In genomic region chr11:7592706-7593105, GRCh38 we compare ENCODE assay signal across 13 cellular contexts.
DNase-seq lines count a peak whose midpoint lies in the region; ATAC-seq, FAIRE-seq and TF ChIP-seq lines count a peak whose summit lies in the region.
"Had no signal": no experiment of that assay in that cellular context is flagged by ENCODE, and none has a peak within 500 bp of the region (broad histone marks: within the 10 kb centered on the region; RNA-seq: fewer than 3 reads in every experiment).

No MANE protein-coding gene starts in this region.

- H4K20me1 ChIP-seq in keratinocyte (ENCODE audit: control insufficient read depth, extremely low read depth, insufficient read depth, low read length) = no peaks in the 10 kb centered on the region

- no peaks in the 10 kb centered on the region for H3K27me3 ChIP-seq in breast epithelium
- no peaks in the 10 kb centered on the region for H3K27me3 ChIP-seq in keratinocyte (ENCODE audit: control insufficient read depth, extremely low read depth, insufficient read depth, low read length)
- H3K27me3 ChIP-seq in upper lobe of right lung = no peaks in the 10 kb centered on the region
- no peaks in the 10 kb centered on the region for H3K27me3 ChIP-seq in brain microvascular endothelial cell (replicated peaks)
- H3K27me3 ChIP-seq: ascending aorta, SJSA1 had no signal

- H3K27ac ChIP-seq in breast epithelium = peak overlapping the region; percentile 84 to 88
- no peak overlapping the region for H3K27ac ChIP-seq in keratinocyte (ENCODE audit: control insufficient read depth, insufficient read depth, low read length)
- peak overlapping the region; percentile 47 for H3K27ac ChIP-seq in upper lobe of right lung
- no peak overlapping the region for H3K27ac ChIP-seq in brain microvascular endothelial cell
- H3K27ac ChIP-seq: SJSA1 had no signal

- H3K4me1 ChIP-seq in breast epithelium (peaks cover 4 to 26% of the 10 kb centered on the region in 2 donors), keratinocyte (ENCODE audit: control insufficient read depth, extremely low read depth, insufficient read depth, low read length) (peaks cover 59% of the 10 kb centered on the region), upper lobe of right lung (peaks cover 47% of the 10 kb centered on the region)
- H3K4me1 ChIP-seq: SJSA1 had no signal

- H3K9me1 ChIP-seq in keratinocyte (ENCODE audit: control insufficient read depth, extremely low read depth, insufficient read depth, low read length) = no peaks in the 10 kb centered on the region

- peaks cover 12% of the 10 kb centered on the region for H3K36me3 Mint-ChIP-seq in activated naive CD8-positive, alpha-beta T cell
- no peaks in the 10 kb centered on the region for H3K36me3 Mint-ChIP-seq in activated naive CD8-positive, alpha-beta T cell treated with anti-CD3 and anti-CD28 coated beads, Interleukin-2, amount 50 U/mL, for 24 hours (ENCODE audit: low read depth)

- H3K4me2 ChIP-seq in keratinocyte (ENCODE audit: control insufficient read depth, extremely low read depth, insufficient read depth, low read depth, low read length) = peak overlapping the region; percentile 35

- no peaks in the 10 kb centered on the region for H3K9me3 ChIP-seq in breast epithelium
- no peaks in the 10 kb centered on the region for H3K9me3 ChIP-seq in keratinocyte (ENCODE audit: control insufficient read depth, low read depth, low read length)
- no peaks in the 10 kb centered on the region for H3K9me3 ChIP-seq in upper lobe of right lung
- H3K9me3 ChIP-seq: ascending aorta, SJSA1 had no signal

- H3K4me3 ChIP-seq in breast epithelium = no peak overlapping the region
- H3K4me3 ChIP-seq in keratinocyte (ENCODE audit: control insufficient read depth in 2 of 3, extremely low read depth in 1 of 3, insufficient read depth in 2 of 3, low read depth in 1 of 3, low read length in 3 of 3) = no peak overlapping the region
- no peak overlapping the region for H3K4me3 ChIP-seq in upper lobe of right lung
- no peak overlapping the region for H3K4me3 ChIP-seq in brain microvascular endothelial cell (ENCODE audit: low read depth, low read length)
- H3K4me3 ChIP-seq: ascending aorta, SJSA1 had no signal

- no peak overlapping the region for H2AFZ ChIP-seq in keratinocyte (ENCODE audit: control insufficient read depth, low read length)

- DNase-seq in activated naive CD8-positive, alpha-beta T cell treated with anti-CD3 and anti-CD28 coated beads, Interleukin-2, amount 50 U/mL, for 24 hours = no peak
- DNase-seq in breast epithelium (ENCODE audit: low spot score in 2 of 2) (peak in 1 of 2 donors; percentile 74), keratinocyte (ENCODE audit: low read depth, low spot score) (no peak), upper lobe of right lung (peak; percentile 80), AG08396 (ENCODE audit: low spot score) (no peak), SHP77 treated with DMSO at 0.1 percent for 48 hours (lab: John Stamatoyannopoulos, UW) (no peak), brain microvascular endothelial cell (no peak)
- DNase-seq: activated CD4-positive, alpha-beta T cell treated with anti-CD3 and anti-CD28 coated beads, Interleukin-2, amount 50 U/mL, for 4 hours; naive B cell; NCI-H1694 treated with DMSO at 0.1 percent for 48 hours had no signal

- peak; percentile 79 for FAIRE-seq in keratinocyte (lab: Jason Lieb, UNC)

- no peaks in the 10 kb centered on the region for H3K9me3 Mint-ChIP-seq in activated naive CD8-positive, alpha-beta T cell (ENCODE audit: low read depth)
- H3K9me3 Mint-ChIP-seq in activated naive CD8-positive, alpha-beta T cell treated with anti-CD3 and anti-CD28 coated beads, Interleukin-2, amount 50 U/mL, for 24 hours = no peaks in the 10 kb centered on the region
- H3K9me3 Mint-ChIP-seq: naive B cell had no signal

- dilution Hi-C loops in keratinocyte (cut with MboI; ENCODE audit: extremely low pct_ligation_motif_present, low sequenced_read_pairs) = no loop called here

- H3K27me3 Mint-ChIP-seq in activated naive CD8-positive, alpha-beta T cell = no peaks in the 10 kb centered on the region
- H3K27me3 Mint-ChIP-seq in activated naive CD8-positive, alpha-beta T cell treated with anti-CD3 and anti-CD28 coated beads, Interleukin-2, amount 50 U/mL, for 24 hours = no peaks in the 10 kb centered on the region
- H3K27me3 Mint-ChIP-seq: naive B cell had no signal

- H3K9ac ChIP-seq in keratinocyte (ENCODE audit: control insufficient read depth, extremely low read depth, insufficient read depth, low read length) = no peak overlapping the region

- ATAC-seq in activated naive CD8-positive, alpha-beta T cell treated with anti-CD3 and anti-CD28 coated beads, Interleukin-2, amount 50 U/mL, for 24 hours = no peak
- peak; percentile 79 for ATAC-seq in upper lobe of right lung

- no peak overlapping the region for H3K27ac Mint-ChIP-seq in activated naive CD8-positive, alpha-beta T cell
- no peak overlapping the region for H3K27ac Mint-ChIP-seq in activated naive CD8-positive, alpha-beta T cell treated with anti-CD3 and anti-CD28 coated beads, Interleukin-2, amount 50 U/mL, for 24 hours

- peak overlapping the region; percentile 9 for H3K4me3 Mint-ChIP-seq in activated naive CD8-positive, alpha-beta T cell
- H3K4me3 Mint-ChIP-seq in activated naive CD8-positive, alpha-beta T cell treated with anti-CD3 and anti-CD28 coated beads, Interleukin-2, amount 50 U/mL, for 24 hours = no peak overlapping the region

- H3K79me2 ChIP-seq in keratinocyte (ENCODE audit: control insufficient read depth, insufficient read depth, low read length) = no peaks in the 10 kb centered on the region

- TF ChIP-seq POLR2A in breast epithelium (IDR thresholded peaks at IDR 0.05) = no peak

- in situ Hi-C loops in brain microvascular endothelial cell (cut with HindIII; ENCODE audit: low pct_ligation_motif_present, low sequenced_read_pairs) = no loop called here

- no peak for TF ChIP-seq CTCF in breast epithelium (IDR thresholded peaks at IDR 0.05)
- TF ChIP-seq CTCF in keratinocyte (optimal IDR thresholded peaks at IDR 0.05 in 1 of 3, IDR thresholded peaks at IDR 0.05 in 1 of 3, conservative IDR thresholded peaks at IDR 0.05 in 1 of 3; ENCODE audit: extremely low read depth in 1 of 3, insufficient read depth in 2 of 3, low read length in 3 of 3) = no peak
- no peak for TF ChIP-seq CTCF in upper lobe of right lung (IDR thresholded peaks at IDR 0.05)
- no peak for TF ChIP-seq CTCF in brain microvascular endothelial cell (IDR thresholded peaks at IDR 0.05; ENCODE audit: low read depth, low read length, missing control alignments)

- intact Hi-C loops in breast epithelium (cut with DNase I; ENCODE audit: low total_unique reads) = no loop called here
- intact Hi-C loops in upper lobe of right lung (cut with DNase I) = no loop called here

- H3K36me3 ChIP-seq in breast epithelium = no peaks in the 10 kb centered on the region
- H3K36me3 ChIP-seq in keratinocyte (ENCODE audit: control insufficient read depth in 2 of 2, extremely low read depth in 1 of 2, insufficient read depth in 2 of 2, low read length in 2 of 2) = no peaks in the 10 kb centered on the region
- no peaks in the 10 kb centered on the region for H3K36me3 ChIP-seq in upper lobe of right lung
- H3K36me3 ChIP-seq in brain microvascular endothelial cell (replicated peaks) = no peaks in the 10 kb centered on the region
- H3K36me3 ChIP-seq: SJSA1 had no signal

- peaks cover 26% of the 10 kb centered on the region for H3K4me1 Mint-ChIP-seq in activated naive CD8-positive, alpha-beta T cell (ENCODE audit: low read depth)
- H3K4me1 Mint-ChIP-seq in activated naive CD8-positive, alpha-beta T cell treated with anti-CD3 and anti-CD28 coated beads, Interleukin-2, amount 50 U/mL, for 24 hours = peaks cover 18% of the 10 kb centered on the region

Comparison
In these comparisons a context has a peak if more than half of its experiments do, and no peak if none do; other contexts are left out.
1. H3K27ac ChIP-seq: peak in breast epithelium (2 of 2) and upper lobe of right lung (single experiment); none in keratinocyte (single experiment) and brain microvascular endothelial cell (single experiment).